37 cellular contexts compared by ENCODE assay signal in genomic region chr19:35421362-35421761, GRCh38. TPM values are rescaled to one million over a fixed set of nuclear protein-coding genes. Genes with fewer than 3 reads are reported as not detected.
"Had no signal": no experiment of that assay in that cellular context is flagged by ENCODE, and none has a peak within 500 bp of the region (broad histone marks: within the 10 kb centered on the region; RNA-seq: fewer than 3 reads in every experiment).

No MANE protein-coding gene starts in this region.

- DNase-seq: activated CD4-positive, alpha-beta memory T cell treated with anti-CD3 and anti-CD28 coated beads, Interleukin-2, amount 10 ng/mL, durations not matched to agents 7 days and 5 days; activated CD4-positive, alpha-beta T cell treated with anti-CD3 and anti-CD28 coated beads for 1 hour; activated CD4-positive, alpha-beta T cell treated with anti-CD3 and anti-CD28 coated beads for 48 hours; activated CD4-positive, CD25-positive, alpha-beta regulatory T cell; activated CD8-positive, alpha-beta memory T cell treated with anti-CD3 and anti-CD28 coated beads for 24 hours; activated CD8-positive, alpha-beta memory T cell treated with anti-CD3 and anti-CD28 coated beads, Interleukin-2, amount 10 ng/mL, durations not matched to agents 7 days and 5 days; activated CD8-positive, alpha-beta memory T cell treated with anti-CD3 and anti-CD28 coated beads, Interleukin-2, amount 50 U/mL, for 48 hours; activated effector memory CD4-positive, alpha-beta T cell treated with anti-CD3 and anti-CD28 coated beads, Interleukin-2, amount 50 U/mL, for 16 hours; activated naive CD4-positive, alpha-beta T cell; activated naive CD4-positive, alpha-beta T cell treated with anti-CD3 and anti-CD28 coated beads, Interleukin-2, amount 50 U/mL, for 16 hours; activated naive CD8-positive, alpha-beta T cell treated with anti-CD3 and anti-CD28 coated beads for 36 hours; activated T-cell treated with anti-CD3 and anti-CD28 coated beads, Interleukin-2, amount 50 U/mL, for 72 hours; amniotic stem cell; NCI-H1105; NCI-H1417 treated with DMSO at 0.1 percent for 48 hours; NCI-H187 treated with DMSO at 0.1 percent for 48 hours; NCI-H2081; NCI-H2171 treated with DMSO at 0.1 percent for 48 hours; NCI-H2227 treated with DMSO at 0.1 percent for 48 hours; NCI-H446; NCI-H510A treated with DMSO at 0.1 percent for 48 hours; NCI-H526 treated with DMSO at 0.1 percent for 48 hours; NCI-H774; SHP77; SJCRH30; T1000; WERI-Rb-1 had no signal

- H3K4me3 ChIP-seq: cardiac muscle cell, SJCRH30, SK-N-MC had no signal

- H3K27ac ChIP-seq: cardiac muscle cell, SJCRH30, SK-N-MC, WERI-Rb-1 had no signal

- ATAC-seq: activated CD8-positive, alpha-beta memory T cell treated with anti-CD3 and anti-CD28 coated beads, Interleukin-2, amount 10 ng/mL, durations not matched to agents 7 days and 5 days; activated T-cell treated with anti-CD3 and anti-CD28 coated beads, Interleukin-2, amount 50 U/mL, for 72 hours; activated T-helper 17 cell treated with anti-CD3 and anti-CD28 coated beads, Interleukin-2, amount 50 U/mL, for 72 hours; Panc1 had no signal

- H3K9me3 ChIP-seq: SJCRH30 had no signal

- H3K36me3 ChIP-seq: cardiac muscle cell, SJCRH30, WERI-Rb-1 had no signal

- H3K4me1 ChIP-seq: SJCRH30 had no signal

RNA-seq across cellular contexts. Expression of gene FFAR2, which starts 26.7 kb away (rescaled TPM):
- total RNA-seq: activated CD4-positive, alpha-beta memory T cell treated with anti-CD3 and anti-CD28 coated beads, Interleukin-2, amount 10 ng/mL, durations not matched to agents 7 days and 5 days; activated CD8-positive, alpha-beta memory T cell treated with anti-CD3 and anti-CD28 coated beads, Interleukin-2, amount 10 ng/mL, durations not matched to agents 7 days and 5 days; activated naive CD8-positive, alpha-beta T cell treated with anti-CD3 and anti-CD28 coated beads for 36 hours; activated T-cell treated with anti-CD3 and anti-CD28 coated beads, Interleukin-2, amount 50 U/mL, for 72 hours; activated T-helper 17 cell treated with anti-CD3 and anti-CD28 coated beads, Interleukin-2, amount 50 U/mL, for 72 hours; cardiac muscle cell; chondrocyte; MCF 10A; RPMI7951; SJCRH30; T-helper 1 cell treated with Interleukin-12 subunit alpha and Interleukin-12 subunit beta and Interleukin-4 antibody, amounts not matched to agents 30 ng/mL and 1 ng/mL, for 36 hours; T-helper 2 cell treated with Interferon-gamma antibody and Interleukin-4, amounts not matched to agents 100 ng/mL and 5 ng/mL, for 36 hours had no signal

RNA-seq across cellular contexts. Expression of gene GPR42, which starts 50.5 kb away (rescaled TPM):
- total RNA-seq: aorta; chondrocyte; MCF 10A; RPMI7951; SJCRH30; T-helper 2 cell treated with Interferon-gamma antibody and Interleukin-4, amounts not matched to agents 100 ng/mL and 5 ng/mL, for 36 hours had no signal
